In genomic region chr2:69082430-69082997, GRCh38 we compare ENCODE assay signal across 9 cellular contexts.
A peak's percentile ranks its signal among the peaks of the same experiment; 100 is the strongest.
DNase-seq lines count a peak whose midpoint lies in the region; ATAC-seq, FAIRE-seq and TF ChIP-seq lines count a peak whose summit lies in the region.
"Had no signal": no experiment of that assay in that cellular context is flagged by ENCODE, and none has a peak within 500 bp of the region (broad histone marks: within the 10 kb centered on the region; RNA-seq: fewer than 3 reads in every experiment).

No MANE protein-coding gene starts in this region.

- H3K27me3 ChIP-seq in small intestine (ENCODE audit: control insufficient read depth in 2 of 2, insufficient read depth in 2 of 2, low read length in 2 of 2) = no peaks in the 10 kb centered on the region

- DNase-seq in HFF-Myc (ENCODE audit: extremely low read depth, low read depth) (peak; percentile 66), SK-MEL-5 (ENCODE audit: low read depth, low spot score) (peak; percentile 47), glomerular endothelial cell (ENCODE audit: extremely low read depth, low read depth, low spot score) (peak; percentile 93), small intestine (peak; percentile 7), NCI-H2171 (lab: John Stamatoyannopoulos, UW) (no peak)
- DNase-seq in activated CD4-positive, alpha-beta T cell treated with anti-CD3 and anti-CD28 coated beads, Interleukin-2, amount 10 ng/mL, durations not matched to agents 24 days and 14 days = no peak

- H3K4me3 Mint-ChIP-seq in activated CD4-positive, alpha-beta T cell treated with anti-CD3 and anti-CD28 coated beads, Interleukin-2, amount 10 ng/mL, durations not matched to agents 24 days and 14 days = no peak overlapping the region
- H3K4me3 Mint-ChIP-seq: IgD-negative memory B cell had no signal

- peaks cover 2% of the 10 kb centered on the region for H3K4me1 Mint-ChIP-seq in activated CD4-positive, alpha-beta T cell treated with anti-CD3 and anti-CD28 coated beads, Interleukin-2, amount 10 ng/mL, durations not matched to agents 24 days and 14 days

- no peak for FAIRE-seq in small intestine (lab: Jason Lieb, UNC)

- H3K27ac Mint-ChIP-seq in activated CD4-positive, alpha-beta T cell treated with anti-CD3 and anti-CD28 coated beads, Interleukin-2, amount 10 ng/mL, durations not matched to agents 24 days and 14 days = no peak overlapping the region
- H3K27ac Mint-ChIP-seq: IgD-negative memory B cell had no signal

- peak overlapping the region in 1 of 2 donors; percentile 74 for H3K27ac ChIP-seq in small intestine (ENCODE audit: low read depth in 1 of 2, low read length in 1 of 2)

- H3K9me3 Mint-ChIP-seq in activated CD4-positive, alpha-beta T cell treated with anti-CD3 and anti-CD28 coated beads, Interleukin-2, amount 10 ng/mL, durations not matched to agents 24 days and 14 days = no peaks in the 10 kb centered on the region
- H3K9me3 Mint-ChIP-seq: IgD-negative memory B cell had no signal

- H3K4me1 ChIP-seq in small intestine (ENCODE audit: control insufficient read depth in 2 of 2, insufficient read depth in 1 of 2, low read depth in 1 of 2, low read length in 1 of 2) = peaks cover 0 to 5% of the 10 kb centered on the region in 2 donors

- WGBS in small intestine, 3 donors = 36 to 46% (median 40%) methylated on average over 9 of the region's 9 CpGs

- no peaks in the 10 kb centered on the region for H3K9me3 ChIP-seq in small intestine (ENCODE audit: control insufficient read depth, low read depth)

- no peaks in the 10 kb centered on the region for H3K36me3 Mint-ChIP-seq in activated CD4-positive, alpha-beta T cell treated with anti-CD3 and anti-CD28 coated beads, Interleukin-2, amount 10 ng/mL, durations not matched to agents 24 days and 14 days (ENCODE audit: low read depth)

- in situ Hi-C loops in SK-MEL-5 (cut with HindIII; ENCODE audit: low pct_unique_long_range_greater_than_20kb, low sequenced_read_pairs) = no loop called here

- intact Hi-C loops in activated CD4-positive, alpha-beta T cell treated with anti-CD3 and anti-CD28 coated beads, Interleukin-2, amount 10 ng/mL, durations not matched to agents 24 days and 14 days (cut with micrococcal nuclease) = no loop called here

- TF ChIP-seq CTCF in HFF-Myc (IDR thresholded peaks at IDR 0.05; ENCODE audit: low read depth, low read length, missing control alignments) = no peak

- H3K27me3 Mint-ChIP-seq in activated CD4-positive, alpha-beta T cell treated with anti-CD3 and anti-CD28 coated beads, Interleukin-2, amount 10 ng/mL, durations not matched to agents 24 days and 14 days = peaks cover 43% of the 10 kb centered on the region

- ATAC-seq in HG03108 (IDR thresholded peaks at IDR 0.05; ENCODE audit: unreplicated experiment) (no peak), HG03342 (IDR thresholded peaks at IDR 0.05; ENCODE audit: unreplicated experiment) (no peak)

- H3K36me3 ChIP-seq in small intestine (ENCODE audit: control insufficient read depth in 2 of 2, insufficient read depth in 2 of 2, low read length in 2 of 2) = no peaks in the 10 kb centered on the region

- no peak overlapping the region for H3K4me3 ChIP-seq in HFF-Myc (replicated peaks; ENCODE audit: low read depth, low read length)
- H3K4me3 ChIP-seq in small intestine (ENCODE audit: low read depth in 1 of 2, low read length in 2 of 2) = no peak overlapping the region

Comparison
In these comparisons a context has a peak if more than half of its experiments do, and no peak if none do; other contexts are left out.
1. DNase-seq: peak in HFF-Myc (single experiment), SK-MEL-5 (single experiment), glomerular endothelial cell (single experiment) and small intestine (single experiment); none in NCI-H2171 (single experiment) and activated CD4-positive, alpha-beta T cell treated with anti-CD3 and anti-CD28 coated beads, Interleukin-2, amount 10 ng/mL, durations not matched to agents 24 days and 14 days (single experiment).